ENCODE assay signal across 8 cellular contexts in the genomic region with DNA sequence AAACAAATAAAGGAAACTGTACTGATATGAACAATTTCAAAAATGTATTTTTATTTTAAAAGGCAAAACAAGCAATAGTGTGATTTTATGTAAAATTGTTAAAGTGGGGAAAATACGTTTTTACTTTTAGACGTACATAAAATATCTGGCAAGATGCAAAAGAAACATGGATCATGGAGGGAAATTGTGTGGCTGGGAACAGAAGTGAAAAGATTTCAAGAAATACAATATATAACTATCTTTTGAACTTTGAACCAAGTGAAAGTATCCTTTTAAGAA. TPM values are rescaled to one million over a fixed set of nuclear protein-coding genes. Genes with fewer than 3 reads are reported as not detected.
DNase-seq lines count a peak whose midpoint lies in the region; TF ChIP-seq lines count a peak whose summit lies in the region.

No MANE protein-coding gene starts in this region.

- H3K36me3 ChIP-seq in adrenal gland (replicated peaks in 1 of 2) (no peaks in the 10 kb centered on the region), testis (ENCODE audit: low read depth, missing control alignments) (no peaks in the 10 kb centered on the region)

- no peak for TF ChIP-seq CTCF in adrenal gland (IDR thresholded peaks at IDR 0.05)
- no peak for TF ChIP-seq CTCF in testis (IDR thresholded peaks at IDR 0.05)

- peaks cover 18% of the 10 kb centered on the region for H3K36me3 Mint-ChIP-seq in activated T-cell treated with anti-CD3 and anti-CD28 coated beads, Interleukin-2, amount 50 U/mL, for 24 hours (ENCODE audit: low read depth)

- no peaks in the 10 kb centered on the region for H3K9me3 Mint-ChIP-seq in activated T-cell treated with anti-CD3 and anti-CD28 coated beads, Interleukin-2, amount 50 U/mL, for 24 hours

- peaks cover 33% of the 10 kb centered on the region for H3K4me1 Mint-ChIP-seq in activated T-cell treated with anti-CD3 and anti-CD28 coated beads, Interleukin-2, amount 50 U/mL, for 24 hours (ENCODE audit: low read depth)

- TF ChIP-seq POLR2A in adrenal gland (IDR thresholded peaks at IDR 0.05) (no peak), testis (IDR thresholded peaks at IDR 0.05) (no peak)

- H3K27me3 Mint-ChIP-seq in activated T-cell treated with anti-CD3 and anti-CD28 coated beads, Interleukin-2, amount 50 U/mL, for 24 hours = no peaks in the 10 kb centered on the region

- no peaks in the 10 kb centered on the region for H3K9me3 ChIP-seq in adrenal gland (replicated peaks in 1 of 3)
- H3K9me3 ChIP-seq in testis = no peaks in the 10 kb centered on the region

- peaks cover 13 to 28% of the 10 kb centered on the region in 2 donors for H3K4me1 ChIP-seq in adrenal gland (replicated peaks in 1 of 2)
- H3K4me1 ChIP-seq in testis = peaks cover 15% of the 10 kb centered on the region

- peak overlapping the region in 1 of 4 donors; percentile 65 for H3K4me3 ChIP-seq in adrenal gland
- H3K4me3 ChIP-seq in testis = peak overlapping the region; percentile 62 to 80

- H3K27me3 ChIP-seq in adrenal gland (no peaks in the 10 kb centered on the region), testis (no peaks in the 10 kb centered on the region)

- WGBS in adrenal gland, 4 donors = 39 to 51% (median 44%) methylated on average over 2 of the region's 2 CpGs
- 33 to 50% methylated on average over 2 of the region's 2 CpGs for WGBS in testis, 2 donors

- H3K4me3 Mint-ChIP-seq in activated T-cell treated with anti-CD3 and anti-CD28 coated beads, Interleukin-2, amount 50 U/mL, for 24 hours = peak overlapping the region; percentile 88

- no peak for DNase-seq in activated T-cell treated with anti-CD3 and anti-CD28 coated beads, Interleukin-2, amount 50 U/mL, for 24 hours
- no peak for DNase-seq in activated T-cell treated with anti-CD3 and anti-CD28 coated beads, Interleukin-2, amount 50 U/mL, for 48 hours
- no peak for DNase-seq in adrenal gland
- DNase-seq in kidney tubule cell (ENCODE audit: low spot score) = peak; percentile 16
- no peak for DNase-seq in testis
- DNase-seq in NCI-H524 treated with DMSO at 0.1 percent for 48 hours (lab: John Stamatoyannopoulos, UW) = no peak
- DNase-seq in DMS 273 treated with DMSO at 0.1 percent for 48 hours (lab: John Stamatoyannopoulos, UW) = no peak
- no peak for DNase-seq in putamen (ENCODE audit: low spot score)

- intact Hi-C loops in adrenal gland (cut with DNase I) = no loop called here
- intact Hi-C loops in testis (cut with DNase I; ENCODE audit: low total_unique reads) = no loop called here

- H3K27ac ChIP-seq in adrenal gland (peak overlapping the region; percentile 74 to 98 (median 93)), testis (peak overlapping the region; percentile 93 to 95)

- H3K27ac Mint-ChIP-seq in activated T-cell treated with anti-CD3 and anti-CD28 coated beads, Interleukin-2, amount 50 U/mL, for 24 hours = peak overlapping the region; percentile 84

RNA-seq across cellular contexts. Expression of gene ZNF367, which starts 1.5 kb away (rescaled TPM):
- total RNA-seq in adrenal gland (1 to 10 TPM in 5 of 8 donors, under 1 TPM in 3; 0.35 to 1.6 (median 1.2) TPM), testis (10 to 100 TPM in 1 of 2 donors, 1 to 10 TPM in 1; 6.9 to 10.6 TPM)
- polyA plus RNA-seq in adrenal gland (1 to 10 TPM in 1 of 3 donors, under 1 TPM in 2; 0.24 to 3.0 (median 0.37) TPM), testis (ENCODE audit: insufficient read depth, low read depth, low replicate concordance) (11.3 TPM)

RNA-seq across cellular contexts. Expression of gene HABP4, which starts 30.3 kb away (rescaled TPM):
- 10 to 100 TPM in 3 of 8 donors, 1 to 10 TPM in 5; 5.8 to 17.4 (median 9.6) TPM for total RNA-seq in adrenal gland
- polyA plus RNA-seq in adrenal gland = 10 to 100 TPM; 14.9 to 22.4 (median 16.5) TPM
- total RNA-seq in testis = 10 to 100 TPM; 30.6 to 67.2 TPM
- polyA plus RNA-seq in testis (ENCODE audit: insufficient read depth, low read depth, low replicate concordance) = 46.9 TPM

RNA-seq across cellular contexts. Expression of gene SLC35D2, which starts 36.1 kb away (rescaled TPM):
- total RNA-seq in adrenal gland (10 to 100 TPM in 6 of 8 donors, 1 to 10 TPM in 2; 6.9 to 20.8 (median 16.5) TPM), testis (10 to 100 TPM; 26.5 to 34.2 TPM)
- polyA plus RNA-seq in adrenal gland (10 to 100 TPM; 10.4 to 12.3 (median 11.9) TPM), testis (ENCODE audit: insufficient read depth, low read depth, low replicate concordance) (18.4 TPM)
